In genomic region chr1:110944806-110945205, GRCh38 we compare ENCODE assay signal across 6 cellular contexts.
"Had no signal": no experiment of that assay in that cellular context is flagged by ENCODE, and none has a peak within 500 bp of the region (broad histone marks: within the 10 kb centered on the region; RNA-seq: fewer than 3 reads in every experiment).

No MANE protein-coding gene starts in this region.

- H3K4me2 ChIP-seq: KMS-11 had no signal

- FAIRE-seq: HTR-8/SVneo had no signal

- H3K27ac ChIP-seq: HL-60, KMS-11 had no signal

- H3K9ac ChIP-seq: KMS-11 had no signal

- DNase-seq: IMR-90, KBM-7, KG1 had no signal
